In genomic region chr10:71284544-71285179, GRCh38 we compare ENCODE assay signal across 15 cellular contexts.
"Had no signal": no experiment of that assay in that cellular context is flagged by ENCODE, and none has a peak within 500 bp of the region (broad histone marks: within the 10 kb centered on the region; RNA-seq: fewer than 3 reads in every experiment).

No MANE protein-coding gene starts in this region.

- H3K9me3 ChIP-seq: esophagus muscularis mucosa, heart right ventricle, spleen, tibial artery had no signal

- H3K36me3 Mint-ChIP-seq: activated naive CD4-positive, alpha-beta T cell treated with anti-CD3 and anti-CD28 coated beads, Interleukin-2, amount 10 ng/mL, durations not matched to agents 7 days and 5 days; naive thymus-derived CD4-positive, alpha-beta T cell; stimulated activated memory B cell treated with anti-CD40 and anti-IgM and Interleukin-4, amounts not matched to agents 10 μg/mL and 1 μg/mL and 100 μg/mL, for 72 hours had no signal

- DNase-seq: activated effector memory CD4-positive, alpha-beta T cell treated with Interleukin-2 at 50 U/mL for 16 hours; brain microvascular endothelial cell; cortex of kidney; effector CD4-positive, alpha-beta T cell; heart right ventricle; spleen; T1000; tibial artery had no signal

- H3K36me3 ChIP-seq: brain microvascular endothelial cell had no signal

- H3K4me1 ChIP-seq: esophagus muscularis mucosa, tibial artery had no signal

- H3K9me3 Mint-ChIP-seq: activated CD4-positive, alpha-beta T cell treated with anti-CD3 and anti-CD28 coated beads, Interleukin-2, amount 10 ng/mL, durations not matched to agents 24 days and 14 days; activated naive CD4-positive, alpha-beta T cell treated with anti-CD3 and anti-CD28 coated beads, Interleukin-2, amount 10 ng/mL, durations not matched to agents 7 days and 5 days; activated naive CD8-positive, alpha-beta T cell treated with anti-CD3 and anti-CD28 coated beads, Interleukin-2, amount 50 U/mL, for 24 hours; central memory CD8-positive, alpha-beta T cell; naive thymus-derived CD4-positive, alpha-beta T cell; stimulated activated memory B cell treated with anti-CD40 and anti-IgM and Interleukin-4, amounts not matched to agents 10 μg/mL and 1 μg/mL and 100 μg/mL, for 72 hours had no signal

- H3K27ac Mint-ChIP-seq: activated CD4-positive, alpha-beta T cell treated with anti-CD3 and anti-CD28 coated beads, Interleukin-2, amount 10 ng/mL, durations not matched to agents 24 days and 14 days; activated naive CD4-positive, alpha-beta T cell treated with anti-CD3 and anti-CD28 coated beads, Interleukin-2, amount 10 ng/mL, durations not matched to agents 7 days and 5 days; activated naive CD8-positive, alpha-beta T cell treated with anti-CD3 and anti-CD28 coated beads, Interleukin-2, amount 50 U/mL, for 24 hours; naive thymus-derived CD4-positive, alpha-beta T cell; stimulated activated memory B cell treated with anti-CD40 and anti-IgM and Interleukin-4, amounts not matched to agents 10 μg/mL and 1 μg/mL and 100 μg/mL, for 72 hours had no signal

- H3K4me3 Mint-ChIP-seq: activated CD4-positive, alpha-beta T cell treated with anti-CD3 and anti-CD28 coated beads, Interleukin-2, amount 10 ng/mL, durations not matched to agents 24 days and 14 days; activated naive CD4-positive, alpha-beta T cell treated with anti-CD3 and anti-CD28 coated beads, Interleukin-2, amount 10 ng/mL, durations not matched to agents 7 days and 5 days; activated naive CD8-positive, alpha-beta T cell treated with anti-CD3 and anti-CD28 coated beads, Interleukin-2, amount 50 U/mL, for 24 hours; central memory CD8-positive, alpha-beta T cell; naive thymus-derived CD4-positive, alpha-beta T cell; stimulated activated memory B cell treated with anti-CD40 and anti-IgM and Interleukin-4, amounts not matched to agents 10 μg/mL and 1 μg/mL and 100 μg/mL, for 72 hours had no signal

- H3K27ac ChIP-seq: brain microvascular endothelial cell, esophagus muscularis mucosa, heart right ventricle, tibial artery had no signal

- H3K4me1 Mint-ChIP-seq: activated CD4-positive, alpha-beta T cell treated with anti-CD3 and anti-CD28 coated beads, Interleukin-2, amount 10 ng/mL, durations not matched to agents 24 days and 14 days; activated naive CD4-positive, alpha-beta T cell treated with anti-CD3 and anti-CD28 coated beads, Interleukin-2, amount 10 ng/mL, durations not matched to agents 7 days and 5 days; activated naive CD8-positive, alpha-beta T cell treated with anti-CD3 and anti-CD28 coated beads, Interleukin-2, amount 50 U/mL, for 24 hours; central memory CD8-positive, alpha-beta T cell; naive thymus-derived CD4-positive, alpha-beta T cell; stimulated activated memory B cell treated with anti-CD40 and anti-IgM and Interleukin-4, amounts not matched to agents 10 μg/mL and 1 μg/mL and 100 μg/mL, for 72 hours had no signal

- H3K27me3 ChIP-seq: brain microvascular endothelial cell, esophagus muscularis mucosa, heart right ventricle, spleen, tibial artery had no signal

- H3K27me3 Mint-ChIP-seq: activated CD4-positive, alpha-beta T cell treated with anti-CD3 and anti-CD28 coated beads, Interleukin-2, amount 10 ng/mL, durations not matched to agents 24 days and 14 days; activated naive CD4-positive, alpha-beta T cell treated with anti-CD3 and anti-CD28 coated beads, Interleukin-2, amount 10 ng/mL, durations not matched to agents 7 days and 5 days; activated naive CD8-positive, alpha-beta T cell treated with anti-CD3 and anti-CD28 coated beads, Interleukin-2, amount 50 U/mL, for 24 hours; central memory CD8-positive, alpha-beta T cell; naive thymus-derived CD4-positive, alpha-beta T cell had no signal

- H3K4me3 ChIP-seq: esophagus muscularis mucosa, heart right ventricle, spleen, tibial artery had no signal
